In the genomic region with DNA sequence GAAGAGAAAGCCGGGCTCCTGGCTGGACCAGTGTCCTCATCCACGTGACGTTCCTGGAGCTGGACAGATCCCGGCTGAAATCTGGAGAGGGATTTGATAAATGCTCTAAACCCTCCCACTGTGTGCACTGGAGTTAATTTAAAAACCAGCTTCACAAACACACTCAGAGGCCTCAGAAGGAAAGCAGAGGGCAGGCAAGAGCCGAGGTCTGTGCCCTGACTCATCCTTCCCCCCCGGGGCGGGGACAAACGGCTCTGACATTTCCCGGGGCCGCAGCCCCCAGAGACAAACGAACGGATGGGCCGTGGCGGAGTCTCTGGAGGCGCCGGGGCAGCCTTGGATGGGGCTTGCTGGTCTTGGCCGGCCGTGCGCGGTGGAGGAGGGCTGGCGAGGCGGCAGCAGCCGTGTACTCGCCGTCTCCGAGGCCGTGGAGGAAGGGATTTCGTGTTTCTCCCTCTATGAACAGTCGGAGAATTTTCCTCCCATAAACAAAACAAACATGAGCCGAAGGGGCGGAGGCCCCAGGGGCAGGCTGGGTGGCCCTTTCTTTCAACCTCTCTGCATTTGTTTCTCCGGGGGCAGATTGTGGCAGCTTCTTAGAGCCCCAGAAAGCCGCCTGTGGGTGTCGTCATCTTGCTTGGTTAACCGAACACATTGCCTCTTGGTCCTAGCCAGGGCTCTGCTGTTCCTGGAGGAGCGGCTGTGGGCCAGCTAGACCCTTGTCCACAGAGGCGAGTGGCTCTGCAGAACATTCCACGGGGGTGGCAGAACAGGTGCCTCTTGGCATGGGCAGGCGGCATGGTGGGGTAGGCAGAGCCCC, we compare ENCODE assay signal across 7 cellular contexts.
DNase-seq lines count a peak whose midpoint lies in the region; ATAC-seq and TF ChIP-seq lines count a peak whose summit lies in the region.

No MANE protein-coding gene starts in this region.

- intact Hi-C loops in mucosa of descending colon (cut with DNase I, micrococcal nuclease) = no loop called here

- H3K4me3 ChIP-seq in HUES64 (ENCODE audit: low read length) (peak overlapping the region; percentile 44), mucosa of descending colon (no peak overlapping the region)

- no peak for TF ChIP-seq CTCF in mucosa of descending colon (IDR thresholded peaks at IDR 0.05)

- peaks cover 28% of the 10 kb centered on the region for H3K4me1 ChIP-seq in HUES64 (ENCODE audit: insufficient read depth, low read length)
- peaks cover 7% of the 10 kb centered on the region for H3K4me1 ChIP-seq in mucosa of descending colon (ENCODE audit: low read depth)

- peak; percentile 46 to 57 for DNase-seq in activated CD4-positive, alpha-beta T cell treated with anti-CD3 and anti-CD28 coated beads, Interleukin-2, amount 50 U/mL, for 48 hours
- peak; percentile 25 for DNase-seq in epidermal melanocyte (ENCODE audit: insufficient read length, low spot score)
- DNase-seq in mucosa of descending colon = peak; percentile 64 to 70 (median 64)
- DNase-seq in stimulated activated CD8-positive, alpha-beta memory T cell treated with anti-CD3 and anti-CD28 coated beads, Interleukin-7, amount 100 ng/mL, for 4 hours (ENCODE audit: low read depth in 2 of 2) = peak; percentile 18 to 41
- DNase-seq in DMS114 treated with DMSO at 0.1 percent for 48 hours (lab: John Stamatoyannopoulos, UW; ENCODE audit: unreplicated experiment) = no peak

- ATAC-seq in mucosa of descending colon (peak; percentile 79), GM19463 (IDR thresholded peaks at IDR 0.05; ENCODE audit: unreplicated experiment) (no peak)

- no peaks in the 10 kb centered on the region for H3K27me3 ChIP-seq in HUES64 (ENCODE audit: insufficient read depth, low read length)

- no peak overlapping the region for H3K27ac ChIP-seq in HUES64 (ENCODE audit: low read depth, low read length)

- H3K9me3 ChIP-seq in HUES64 (ENCODE audit: insufficient read depth, low read depth, low read length) (0 out of 2 replicates have a peak, but pooled peaks cover 4% of the 10 kb centered on the region), mucosa of descending colon (no peaks in the 10 kb centered on the region)

- H3K36me3 ChIP-seq in HUES64 (ENCODE audit: insufficient read depth, low read length) = no peaks in the 10 kb centered on the region
- H3K36me3 ChIP-seq in mucosa of descending colon (ENCODE audit: low read depth) = no peaks in the 10 kb centered on the region

- WGBS in HUES64 = 14% methylated on average over 39 of the region's 39 CpGs

- peak overlapping the region; percentile 33; the same call in 1 of the 2 replicates for H3K9ac ChIP-seq in HUES64 (ENCODE audit: low read depth, low read length)
